In genomic region chr1:58848818-58849411, GRCh38 we compare ENCODE assay signal across 8 cellular contexts.
DNase-seq lines count a peak whose midpoint lies in the region; ATAC-seq and TF ChIP-seq lines count a peak whose summit lies in the region.

No MANE protein-coding gene starts in this region.

- H3K23ac ChIP-seq in mesendoderm (ENCODE audit: low read length) = no peak overlapping the region

- H3K4ac ChIP-seq in mesendoderm (ENCODE audit: low read depth, low read length) = no peak overlapping the region

- H3K18ac ChIP-seq in mesendoderm (ENCODE audit: low read length) = no peak overlapping the region

- H2AK5ac ChIP-seq in mesendoderm (ENCODE audit: low read length) = no peak overlapping the region

- H3K79me2 ChIP-seq in mesendoderm (ENCODE audit: control insufficient read depth, insufficient read depth, low read length) = no peaks in the 10 kb centered on the region

- no CpG with 5 or more reads among the region's 9 CpGs for WGBS in mesendoderm (ENCODE audit: extremely low coverage, insufficient coverage, low lambda C conversion rate)

- H3K79me1 ChIP-seq in mesendoderm (ENCODE audit: low read length) = no peaks in the 10 kb centered on the region

- no peak overlapping the region for H4K5ac ChIP-seq in mesendoderm (ENCODE audit: low read length)

- H4K8ac ChIP-seq in mesendoderm (ENCODE audit: low read depth, low read length) = no peak overlapping the region

- no peak overlapping the region for H3K4me2 ChIP-seq in mesendoderm (ENCODE audit: low read length)

- DNase-seq in AG09309 (ENCODE audit: low read depth) (peak; percentile 93), MG63 (peak; percentile 99), coronary artery (ENCODE audit: low spot score) (peak; percentile 87), mesendoderm (peak; percentile 72), NCI-H187 treated with DMSO at 0.1 percent for 48 hours (lab: John Stamatoyannopoulos, UW) (no peak), NOMO-1 (lab: John Stamatoyannopoulos, UW; ENCODE audit: unreplicated experiment in 2 of 2) (no peak)

- H3K4me1 ChIP-seq in mesendoderm (ENCODE audit: control insufficient read depth, low read depth, low read length) = peaks cover 5% of the 10 kb centered on the region

- peak overlapping the region in 1 of 2 donors; percentile 79 for H3K27ac ChIP-seq in coronary artery
- no peak overlapping the region for H3K27ac ChIP-seq in mesendoderm (ENCODE audit: low read depth, low read length)

- H3K56ac ChIP-seq in mesendoderm (ENCODE audit: low read length) = no peak overlapping the region

- TF ChIP-seq CTCF in AG09309 (IDR thresholded peaks at IDR 0.05; ENCODE audit: control insufficient read depth, insufficient read depth, low read depth, low read length, missing control alignments) = peak; percentile 29
- TF ChIP-seq CTCF in coronary artery (IDR thresholded peaks at IDR 0.05) = no peak

- no peaks in the 10 kb centered on the region for H3K9me3 ChIP-seq in MG63

- no peak overlapping the region for H2BK120ac ChIP-seq in mesendoderm (ENCODE audit: low read depth, low read length)

- H3K4me3 ChIP-seq in AG09309 (ENCODE audit: control insufficient read depth, low read depth, low read length) (no peak overlapping the region), MG63 (no peak overlapping the region), coronary artery (no peak overlapping the region), mesendoderm (ENCODE audit: low read length) (no peak overlapping the region)

- H2BK5ac ChIP-seq in mesendoderm (ENCODE audit: low read length) = no peak overlapping the region

- H3K27me3 ChIP-seq in MG63 (no peaks in the 10 kb centered on the region), mesendoderm (ENCODE audit: insufficient read depth, low read length, poor library complexity) (no peaks in the 10 kb centered on the region)

- H2BK15ac ChIP-seq in mesendoderm (replicated peaks; ENCODE audit: low read depth) = no peak overlapping the region

- no peak for ATAC-seq in HG03460 (IDR thresholded peaks at IDR 0.05; ENCODE audit: unreplicated experiment)
- no peak for ATAC-seq in HG03175 (IDR thresholded peaks at IDR 0.05; ENCODE audit: unreplicated experiment)

- no peaks in the 10 kb centered on the region for H3K36me3 ChIP-seq in MG63
- H3K36me3 ChIP-seq in mesendoderm (ENCODE audit: control insufficient read depth, insufficient read depth, low read length) = no peaks in the 10 kb centered on the region

- no peak overlapping the region for H3K9ac ChIP-seq in mesendoderm (ENCODE audit: low read length)

Comparison
In these comparisons a context has a peak if more than half of its experiments do, and no peak if none do; other contexts are left out.
1. DNase-seq: peak in AG09309 (single experiment), MG63 (single experiment), coronary artery (single experiment) and mesendoderm (single experiment); none in NCI-H187 treated with DMSO at 0.1 percent for 48 hours (single experiment) and NOMO-1 (0 of 2).